ENCODE assay signal across 1 cellular context in genomic region chr19:50420808-50421207, GRCh38.
TF ChIP-seq lines count a peak whose summit lies in the region.

No MANE protein-coding gene starts in this region.

TF ChIP-seq in K562, 482 proteins besides CTCF, POLR2A, EP300 and RAD21:
- TF ChIP-seq KDM1A (IDR thresholded peaks at IDR 0.05) (peak; percentile 54 to 60; a peak in 3 of 4 replicates), ARID2 (IDR thresholded peaks at IDR 0.05) (no peak), ZBED1 (IDR thresholded peaks at IDR 0.05) (no peak), BCOR (IDR thresholded peaks at IDR 0.05) (peak; percentile 63; the same call in 1 of the 2 replicates), ZNF146 (CRISPR knock-in tag; IDR thresholded peaks at IDR 0.05; ENCODE audit: unreplicated experiment) (peak; percentile 99), RBM25 (IDR thresholded peaks at IDR 0.05; ENCODE audit: low read depth, low read length, severe bottlenecking) (peak; percentile 85), ADNP (tag; IDR thresholded peaks at IDR 0.05) (no peak)
